7 cellular contexts compared by ENCODE assay signal in genomic region chr16:71746442-71747046, GRCh38. TPM values are rescaled to one million over a fixed set of nuclear protein-coding genes. Genes with fewer than 3 reads are reported as not detected.
DNase-seq lines count a peak whose midpoint lies in the region; ATAC-seq and TF ChIP-seq lines count a peak whose summit lies in the region.

No MANE protein-coding gene starts in this region.

- no peaks in the 10 kb centered on the region for H3K9me3 Mint-ChIP-seq in naive thymus-derived CD4-positive, alpha-beta T cell

- no peak overlapping the region for H3K27ac ChIP-seq in GM23248
- no peak overlapping the region for H3K27ac ChIP-seq in Panc1 (ENCODE audit: low read length)
- no peak overlapping the region for H3K27ac ChIP-seq in naive thymus-derived CD4-positive, alpha-beta T cell (ENCODE audit: low read depth, low read length)

- CTCF ChIA-PET in Panc1 (lab: Charles Lee): no interaction called here
- CTCF ChIA-PET in naive thymus-derived CD4-positive, alpha-beta T cell (lab: Charles Lee): no interaction called here

- no peak overlapping the region for H3K9ac ChIP-seq in GM23248

- no peak for ATAC-seq in Panc1
- ATAC-seq in naive thymus-derived CD4-positive, alpha-beta T cell: peak; percentile 82
- ATAC-seq in GM19324 (IDR thresholded peaks at IDR 0.05; ENCODE audit: low FRiP score, unreplicated experiment): no peak

- intact Hi-C loops in Panc1 (cut with micrococcal nuclease; ENCODE audit: unreplicated experiment): no loop called here
- intact Hi-C loops in naive thymus-derived CD4-positive, alpha-beta T cell (cut with micrococcal nuclease): loop anchor here (1.0 to 2.0 kb wide), 9 partner anchors 22 to 215 kb away; partner anchors contain the start of gene PHLPP2 (in 1 of the 2)

- peaks cover 0 to 5% (median 0%) of the 10 kb centered on the region in 7 donors for H3K4me1 Mint-ChIP-seq in naive thymus-derived CD4-positive, alpha-beta T cell

- H3K4me3 Mint-ChIP-seq in naive thymus-derived CD4-positive, alpha-beta T cell: no peak overlapping the region

- peaks cover 5% of the 10 kb centered on the region; the same call in 1 of the 2 replicates for H3F3A ChIP-seq in GM23248 (ENCODE audit: insufficient read depth)

- H3K27ac Mint-ChIP-seq in naive thymus-derived CD4-positive, alpha-beta T cell: peak overlapping the region in 1 of 9 donors; percentile 14

- H3K36me3 ChIP-seq in GM23248 (ENCODE audit: low read depth): peaks cover 65% of the 10 kb centered on the region
- peaks cover 21% of the 10 kb centered on the region for H3K36me3 ChIP-seq in Panc1 (ENCODE audit: control insufficient read depth, insufficient read depth, low read length)
- peaks cover 17 to 61% (median 18%) of the 10 kb centered on the region in 3 experiments for H3K36me3 ChIP-seq in naive thymus-derived CD4-positive, alpha-beta T cell (ENCODE audit: control insufficient read depth in 2 of 3, insufficient read depth in 3 of 3, low read length in 3 of 3)

- H3K9me3 ChIP-seq in GM23248 (ENCODE audit: low read depth) (no peaks in the 10 kb centered on the region), Panc1 (ENCODE audit: control insufficient read depth, insufficient read depth, low read depth, low read length) (no peaks in the 10 kb centered on the region)
- no peaks in the 10 kb centered on the region for H3K9me3 ChIP-seq in naive thymus-derived CD4-positive, alpha-beta T cell (ENCODE audit: control insufficient read depth in 2 of 3, low read length in 3 of 3)

- 64 to 71% methylated on average over 7 of the region's 7 CpGs for WGBS in GM23248 (ENCODE audit: low coverage in 1 of 2, low lambda C conversion rate in 2 of 2, missing lambda C conversion rate in 2 of 2), 2 experiments

- in situ Hi-C loops in Caki2 (cut with HindIII; ENCODE audit: low pct_unique_long_range_greater_than_20kb, low sequenced_read_pairs): no loop called here
- in situ Hi-C loops in GM23248 (cut with MboI): no loop called here
- in situ Hi-C loops in Panc1 (cut with HindIII; ENCODE audit: low pct_unique_long_range_greater_than_20kb, low sequenced_read_pairs): no loop called here

- H3K4me3 ChIP-seq in GM23248 (no peak overlapping the region), Panc1 (ENCODE audit: low read depth in 2 of 2, low read length in 2 of 2) (no peak overlapping the region)
- H3K4me3 ChIP-seq in naive thymus-derived CD4-positive, alpha-beta T cell (ENCODE audit: low read length): no peak overlapping the region

- no peak overlapping the region for H2AFZ ChIP-seq in GM23248

- peaks cover 9 to 38% (median 19%) of the 10 kb centered on the region in 5 donors for H3K36me3 Mint-ChIP-seq in naive thymus-derived CD4-positive, alpha-beta T cell

- peak; percentile 71; the same call in 1 of the 2 replicates for TF ChIP-seq CTCF in Panc1 (IDR thresholded peaks at IDR 0.05)

- peak; percentile 23 for DNase-seq in Caki2 (ENCODE audit: low read depth)
- DNase-seq in GM23248: peak; percentile 67
- DNase-seq in Panc1 (ENCODE audit: low read depth, low spot score): no peak
- DNase-seq in dermis microvascular lymphatic vessel endothelial cell (ENCODE audit: low read depth in 2 of 2): peak; percentile 35 to 52
- DNase-seq in naive thymus-derived CD4-positive, alpha-beta T cell: peak in 7 of 9 donors; percentile 14 to 59 (median 45)
- no peak for DNase-seq in DMS79 treated with DMSO at 0.1 percent for 48 hours (lab: John Stamatoyannopoulos, UW)

- no peaks in the 10 kb centered on the region for H3K9me2 ChIP-seq in GM23248 (ENCODE audit: insufficient read depth)

- BruUV-seq in Panc1 (replicated peaks; lab: Mats Ljungman, UMichigan): no TSS peak

- no peaks in the 10 kb centered on the region for H3K4me1 ChIP-seq in GM23248 (ENCODE audit: insufficient read depth)
- H3K4me1 ChIP-seq in Panc1 (ENCODE audit: control insufficient read depth, insufficient read depth, low read length): no peaks in the 10 kb centered on the region
- H3K4me1 ChIP-seq in naive thymus-derived CD4-positive, alpha-beta T cell (ENCODE audit: control insufficient read depth in 2 of 2, insufficient read depth in 2 of 2, low read length in 2 of 2): no peaks in the 10 kb centered on the region

- no peak overlapping the region for H3K4me2 ChIP-seq in GM23248 (ENCODE audit: unreplicated experiment)

- no peaks in the 10 kb centered on the region for H4K20me1 ChIP-seq in GM23248 (ENCODE audit: insufficient read depth)

- H3K27me3 Mint-ChIP-seq in naive thymus-derived CD4-positive, alpha-beta T cell: no peaks in the 10 kb centered on the region

- H3K27me3 ChIP-seq in GM23248 (replicated peaks; ENCODE audit: insufficient read depth): no peaks in the 10 kb centered on the region
- H3K27me3 ChIP-seq in Panc1 (ENCODE audit: control insufficient read depth, insufficient read depth, low read length): no peaks in the 10 kb centered on the region
- H3K27me3 ChIP-seq in naive thymus-derived CD4-positive, alpha-beta T cell (ENCODE audit: control insufficient read depth in 2 of 2, insufficient read depth in 2 of 2, low read length in 2 of 2): no peaks in the 10 kb centered on the region

- POLR2A ChIA-PET in Panc1 (lab: Charles Lee): no interaction called here
- POLR2A ChIA-PET in naive thymus-derived CD4-positive, alpha-beta T cell (lab: Charles Lee): no interaction called here

- 0 out of 2 replicates have a peak, but pooled peaks cover 4% of the 10 kb centered on the region for H3K79me2 ChIP-seq in GM23248 (ENCODE audit: insufficient read depth)

RNA-seq across cellular contexts. Expression of gene PHLPP2, which starts 22.0 kb away (rescaled TPM):
- 5.0 and 5.6 TPM in 2 replicates for total RNA-seq in Caki2 (2014; rRNA removed; shearing (Covaris generic); ENCODE audit: low replicate concordance)
- total RNA-seq in GM23248 (2014; rRNA removed; shearing (Covaris generic)): 6.3 and 7.1 TPM in 2 replicates
- 2.6 and 2.7 TPM in 2 replicates for polyA plus RNA-seq in GM23248 (2016; fragmentation: Nextera tagmentation; extraction: Ambion mirVana)
- total RNA-seq in Panc1 (2021; ENCODE audit: unreplicated experiment) (13.1 TPM), dermis microvascular lymphatic vessel endothelial cell (4.5 and 6.3 TPM in 2 replicates)
- polyA plus RNA-seq in Panc1 (2012; ENCODE audit: insufficient read length): 4.8 TPM
- 10 to 100 TPM in 1 of 5 experiments, 1 to 10 TPM in 4; 6.3 to 10.6 (median 7.5) TPM for total RNA-seq in naive thymus-derived CD4-positive, alpha-beta T cell
- 1 to 10 TPM; 1.5 to 2.2 TPM for polyA plus RNA-seq in naive thymus-derived CD4-positive, alpha-beta T cell

Comparison
In these comparisons a context has a peak if more than half of its experiments do, and no peak if none do; other contexts are left out.
1. DNase-seq: peak in Caki2 (single experiment), GM23248 (single experiment), dermis microvascular lymphatic vessel endothelial cell (2 of 2) and naive thymus-derived CD4-positive, alpha-beta T cell (7 of 9); none in Panc1 (single experiment) and DMS79 treated with DMSO at 0.1 percent for 48 hours (single experiment).